Comparison of ENCODE assay signal across 25 cellular contexts in the genomic region with DNA sequence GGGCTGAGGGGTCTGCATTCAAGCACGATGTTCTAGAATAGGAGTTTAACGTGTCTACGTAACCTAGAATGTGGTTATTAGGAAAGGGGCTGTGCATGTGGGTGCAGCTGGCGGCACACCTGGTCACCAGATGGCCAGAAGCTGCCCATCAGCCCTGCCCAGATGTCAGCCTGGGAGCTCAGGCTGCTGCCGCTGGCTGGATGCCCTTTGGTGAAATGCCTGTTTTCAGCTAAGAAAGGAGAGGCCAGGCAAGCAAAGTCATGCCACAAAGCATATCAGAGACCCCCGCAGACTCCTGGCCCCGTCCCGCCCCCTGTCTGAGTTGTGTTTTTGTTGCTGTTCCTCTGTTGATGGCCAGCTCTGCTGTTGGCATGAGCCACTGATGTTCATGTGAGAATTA. TPM values are rescaled to one million over a fixed set of nuclear protein-coding genes. Genes with fewer than 3 reads are reported as not detected.
DNase-seq lines count a peak whose midpoint lies in the region; ATAC-seq, FAIRE-seq and TF ChIP-seq lines count a peak whose summit lies in the region.
"Had no signal": no experiment of that assay in that cellular context is flagged by ENCODE, and none has a peak within 500 bp of the region (broad histone marks: within the 10 kb centered on the region; RNA-seq: fewer than 3 reads in every experiment).

No MANE protein-coding gene starts in this region.

- TF ChIP-seq EP300 in K562 (IDR thresholded peaks at IDR 0.05; ENCODE audit: low read length), result no peak
- no peak for TF ChIP-seq EP300 in tibial nerve (IDR thresholded peaks at IDR 0.05)

- H3K79me1 ChIP-seq in mesenchymal stem cell (replicated peaks; ENCODE audit: low read length, poor library complexity, severe bottlenecking), result peaks cover 9% of the 10 kb centered on the region

- H3K9me1 ChIP-seq in K562 (ENCODE audit: control insufficient read depth, insufficient read depth, low read length), result no peaks in the 10 kb centered on the region

- H3K9ac ChIP-seq in BLaER1 treated with 17β-estradiol and CSF1 and Interleukin-3, amounts not matched to agents 10 nM and 100 nM, result 0 out of 22 replicates have a peak overlapping the region, but pooled peaks of 3 of the 11 experiments have one; percentile 19 to 41 (median 30)
- H3K9ac ChIP-seq in K562 (ENCODE audit: insufficient read depth in 1 of 2, low read depth in 2 of 2, low read length in 2 of 2) (no peak overlapping the region), mesenchymal stem cell (ENCODE audit: low read length) (no peak overlapping the region)

- H3K27ac ChIP-seq in BLaER1 treated with 17β-estradiol and CSF1 and Interleukin-3, amounts not matched to agents 10 nM and 100 nM, result no peak overlapping the region
- H3K27ac ChIP-seq in K562 (ENCODE audit: extremely low read depth, low read depth, low read length) (no peak overlapping the region), mesenchymal stem cell (ENCODE audit: low read length, poor library complexity, severe bottlenecking) (no peak overlapping the region), tibial nerve (no peak overlapping the region)
- H3K27ac ChIP-seq: foreskin keratinocyte, suprapubic skin had no signal

- no peak overlapping the region for H2BK15ac ChIP-seq in mesenchymal stem cell (ENCODE audit: low read depth, poor library complexity, severe bottlenecking)

- peak overlapping the region in 9 of 11 experiments; percentile 51 to 91 (median 82); a peak in 17 of 22 replicates for H3K4me2 ChIP-seq in BLaER1 treated with 17β-estradiol and CSF1 and Interleukin-3, amounts not matched to agents 10 nM and 100 nM
- H3K4me2 ChIP-seq in K562 (ENCODE audit: insufficient read depth, low read length) (no peak overlapping the region), mesenchymal stem cell (ENCODE audit: low read length, poor library complexity, severe bottlenecking) (no peak overlapping the region)
- H3K4me2 ChIP-seq: smooth muscle cell had no signal

- no peak overlapping the region for H2BK12ac ChIP-seq in mesenchymal stem cell (ENCODE audit: low read length in 2 of 2)

- TF ChIP-seq RAD21 in K562 (CRISPR knock-in tag; conservative IDR thresholded peaks at IDR 0.05 in 1 of 2, IDR thresholded peaks at IDR 0.05 in 1 of 2), result no peak

- H4K20me1 ChIP-seq in BLaER1 treated with 17β-estradiol and CSF1 and Interleukin-3, amounts not matched to agents 10 nM and 100 nM, result peaks cover 0 to 63% (median 41%) of the 10 kb centered on the region in 11 experiments; a peak in 19 of 22 replicates
- no peaks in the 10 kb centered on the region for H4K20me1 ChIP-seq in K562 (replicated peaks; ENCODE audit: control insufficient read depth, insufficient read depth, low read length)

- in situ Hi-C loops in K562 (cut with MboI), result loop anchor here (5.0 to 10.0 kb wide), 2 partner anchors 96 to 359 kb away; a partner anchor contains a TSS

- H2AFZ ChIP-seq in K562 (ENCODE audit: low read depth, low read length) (no peak overlapping the region), mesenchymal stem cell (ENCODE audit: low read depth, low read length) (no peak overlapping the region)

- H2AK5ac ChIP-seq in mesenchymal stem cell (ENCODE audit: low read length, severe bottlenecking), result no peak overlapping the region

- intact Hi-C loops in K562 (cut with micrococcal nuclease), result no loop called here

- no peak for FAIRE-seq in K562 (lab: Jason Lieb, UNC)
- FAIRE-seq: astrocyte, GM19239 had no signal

- H4K91ac ChIP-seq in mesenchymal stem cell (ENCODE audit: low read length), result peak overlapping the region; percentile 43

- H3K14ac ChIP-seq in mesenchymal stem cell (ENCODE audit: low read length in 2 of 2), result no peak overlapping the region

- no peaks in the 10 kb centered on the region for H3K27me3 ChIP-seq in BLaER1 treated with 17β-estradiol and CSF1 and Interleukin-3, amounts not matched to agents 10 nM and 100 nM
- H3K27me3 ChIP-seq in K562 (ENCODE audit: control insufficient read depth in 2 of 2, insufficient read depth in 2 of 2, low read length in 2 of 2) (no peaks in the 10 kb centered on the region), mesenchymal stem cell (ENCODE audit: control insufficient read depth in 1 of 2, insufficient read depth in 1 of 2, low read length in 2 of 2) (no peaks in the 10 kb centered on the region), tibial nerve (no peaks in the 10 kb centered on the region)
- H3K27me3 ChIP-seq: foreskin keratinocyte, suprapubic skin had no signal

- ATAC-seq in K562, result no peak
- ATAC-seq: activated naive CD4-positive, alpha-beta T cell treated with anti-CD3 and anti-CD28 coated beads, Interleukin-2, amount 50 U/mL, for 72 hours; foreskin keratinocyte; left colon; naive thymus-derived CD8-positive, alpha-beta T cell; stimulated activated effector memory CD8-positive, alpha-beta T cell treated with anti-CD3 and anti-CD28 coated beads, Interleukin-12 subunit alpha, Interleukin-12 subunit beta, amount 100 ng/mL, for 72 hours; WTC11 had no signal

- no peak overlapping the region for H4K8ac ChIP-seq in mesenchymal stem cell (ENCODE audit: low read length)

- no peak overlapping the region for H3K4me3 ChIP-seq in BLaER1 treated with 17β-estradiol and CSF1 and Interleukin-3, amounts not matched to agents 10 nM and 100 nM
- no peak overlapping the region for H3K4me3 ChIP-seq in K562
- no peak overlapping the region for H3K4me3 ChIP-seq in mesenchymal stem cell (ENCODE audit: insufficient read depth in 1 of 2, low read depth in 1 of 2, low read length in 2 of 2)
- H3K4me3 ChIP-seq in tibial nerve, result no peak overlapping the region
- H3K4me3 ChIP-seq: dorsolateral prefrontal cortex, smooth muscle cell, suprapubic skin had no signal

- BruUV-seq in K562 (replicated peaks; lab: Mats Ljungman, UMichigan), result TSS peak; percentile 28

- no peak for TF ChIP-seq POLR2A in K562 (conservative IDR thresholded peaks at IDR 0.05)
- TF ChIP-seq POLR2A in tibial nerve (IDR thresholded peaks at IDR 0.05), result no peak

- peaks cover 44 to 70% (median 52%) of the 10 kb centered on the region in 11 experiments for H3K36me3 ChIP-seq in BLaER1 treated with 17β-estradiol and CSF1 and Interleukin-3, amounts not matched to agents 10 nM and 100 nM
- H3K36me3 ChIP-seq in K562 (ENCODE audit: control insufficient read depth, insufficient read depth, low read length), result peaks cover 23% of the 10 kb centered on the region; the same call in 1 of the 3 replicates
- peaks cover 65 to 67% of the 10 kb centered on the region in 2 experiments for H3K36me3 ChIP-seq in mesenchymal stem cell (ENCODE audit: control insufficient read depth in 1 of 2, insufficient read depth in 2 of 2, low read depth in 1 of 2, low read length in 2 of 2)
- peaks cover 0 to 82% (median 10%) of the 10 kb centered on the region in 3 donors for H3K36me3 ChIP-seq in tibial nerve

- H3K23ac ChIP-seq in mesenchymal stem cell (ENCODE audit: low read length in 2 of 2), result no peak overlapping the region

- TF ChIP-seq CTCF in K562 (IDR thresholded peaks at IDR 0.05 in 2 of 3, conservative IDR thresholded peaks at IDR 0.05 in 1 of 3; ENCODE audit: insufficient read depth in 2 of 3, low read depth in 1 of 3, low read length in 3 of 3) (no peak), tibial nerve (IDR thresholded peaks at IDR 0.05) (no peak)

- CTCF ChIA-PET in K562 (lab: Yijun Ruan, JAX; ENCODE audit: low intra/inter-chr PET ratio), result no interaction called here

- no peak overlapping the region for H2BK120ac ChIP-seq in mesenchymal stem cell (ENCODE audit: low read depth, low read length)

- no peak overlapping the region for H3K4ac ChIP-seq in mesenchymal stem cell (ENCODE audit: low read depth in 1 of 2, low read length in 2 of 2)

- no peaks in the 10 kb centered on the region for H3K79me2 ChIP-seq in K562 (ENCODE audit: control insufficient read depth, insufficient read depth, low read length)

- 100% methylated on average over 7 of the region's 8 CpGs for WGBS in K562 (ENCODE audit: insufficient coverage, low coverage, missing lambda C conversion rate)
- WGBS in mesenchymal stem cell, result 94% methylated on average over 8 of the region's 8 CpGs
- WGBS in tibial nerve, 2 donors, result 87 to 92% methylated on average over 8 of the region's 8 CpGs

- H3K4me1 ChIP-seq in BLaER1 treated with 17β-estradiol and CSF1 and Interleukin-3, amounts not matched to agents 10 nM and 100 nM, result peaks cover 53 to 66% (median 61%) of the 10 kb centered on the region in 10 experiments
- H3K4me1 ChIP-seq in K562 (replicated peaks in 1 of 2; ENCODE audit: control insufficient read depth in 2 of 2, insufficient read depth in 2 of 2, low read length in 2 of 2) (peaks cover 0 to 7% of the 10 kb centered on the region in 2 experiments; a peak in 2 of 5 replicates), mesenchymal stem cell (ENCODE audit: control insufficient read depth, insufficient read depth, low read depth, low read length) (peaks cover 24% of the 10 kb centered on the region), tibial nerve (peaks cover 0 to 19% (median 0%) of the 10 kb centered on the region in 4 donors)

- no peak overlapping the region for H2BK5ac ChIP-seq in mesenchymal stem cell (ENCODE audit: low read depth, low read length, poor library complexity, severe bottlenecking)

- DNase-seq in NCI-H2171 (lab: John Stamatoyannopoulos, UW) (peak; percentile 44), K562 (ENCODE audit: extremely low read depth in 1 of 4, low spot score in 3 of 4) (no peak), mesenchymal stem cell (no peak), tibial nerve (ENCODE audit: low spot score in 2 of 2) (no peak), NCI-H2029 (lab: John Stamatoyannopoulos, UW) (no peak)
- DNase-seq in stimulated activated CD4-positive, alpha-beta T cell treated with anti-CD3 and anti-CD28 coated beads, Interleukin-4, amount 100 ng/mL, for 4 hours, result no peak
- DNase-seq: activated CD4-positive, alpha-beta T cell treated with anti-CD3 and anti-CD28 coated beads, Interleukin-2, amount 50 U/mL, for 48 hours; activated CD8-positive, alpha-beta memory T cell treated with anti-CD3 and anti-CD28 coated beads, Interleukin-2, amount 50 U/mL, for 4 hours; CD4-positive, alpha-beta memory T cell; foreskin keratinocyte; left colon; midbrain; MM.1S; naive thymus-derived CD8-positive, alpha-beta T cell; NCI-H1417; NCI-H526 treated with DMSO at 0.1 percent for 48 hours had no signal

- H3K9me3 ChIP-seq in BLaER1 treated with 17β-estradiol and CSF1 and Interleukin-3, amounts not matched to agents 10 nM and 100 nM (replicated peaks in 1 of 11), result no peaks in the 10 kb centered on the region
- H3K9me3 ChIP-seq in K562 (replicated peaks; ENCODE audit: control insufficient read depth, insufficient read depth, low read depth, low read length) (no peaks in the 10 kb centered on the region), mesenchymal stem cell (ENCODE audit: control insufficient read depth, low read length) (no peaks in the 10 kb centered on the region), tibial nerve (no peaks in the 10 kb centered on the region)
- H3K9me3 ChIP-seq: suprapubic skin had no signal

- POLR2A ChIA-PET in K562 (lab: Yijun Ruan, JAX), result interaction anchor here (0.6 to 1.0 kb wide), 2 partner anchors 95 to 111 kb away, joined by 3 read pairs; no protein-coding TSS in a partner anchor

- H3K18ac ChIP-seq in mesenchymal stem cell (ENCODE audit: low read depth in 1 of 2, low read length in 2 of 2), result no peak overlapping the region

RNA-seq across cellular contexts. Expression of a gene that starts 11.3 kb away (rescaled TPM):
- 4.8 and 9.2 TPM in 2 replicates for total RNA-seq in K562 (2011; cell fraction: chromatin; rRNA removed; ENCODE audit: low replicate concordance)
- 3.6 and 5.2 TPM in 2 replicates for total RNA-seq in K562 (2011; cell fraction: nucleolus; rRNA removed)
- total RNA-seq in K562 (2011; cell fraction: nucleoplasm; rRNA removed), result 5.9 and 6.1 TPM in 2 replicates
- 0.61 and 2.1 TPM in 2 replicates for total RNA-seq in K562 (2014; rRNA removed)
- 0.15 and 0.29 TPM in 2 replicates for total RNA-seq in K562 (2014; rRNA removed; fragmentation: Illumina TruSeq; extraction: Trizol)
- total RNA-seq in K562 (2015; rRNA removed; fragmentation: Illumina TruSeq; extraction: Trizol), result 0.53 and 0.80 TPM in 2 replicates
- total RNA-seq in K562 (2021), result 0.66 and 0.98 TPM in 2 replicates
- 0.49 and 1.2 TPM in 2 replicates for polyA plus RNA-seq in K562 (2011; rRNA removed)
- 2.1 and 2.8 TPM in 2 replicates for polyA plus RNA-seq in K562 (2011; cell fraction: cytosol; rRNA removed)
- 3.2 and 3.4 TPM in 2 replicates for polyA plus RNA-seq in K562 (2011; cell fraction: nucleus; rRNA removed)
- 0.90 and 2.1 TPM in 2 replicates for polyA plus RNA-seq in K562 (2012)
- 0.58 and 0.65 TPM in 2 replicates for polyA plus RNA-seq in K562 (2014; fragmentation: Illumina TruSeq; extraction: Trizol)
- polyA plus RNA-seq in K562 (2014; fragmentation: Nextera tagmentation; extraction: Ambion mirVana), result not detected
- 0.54 and 1.2 TPM in 2 replicates for polyA plus RNA-seq in K562 (2014; rRNA removed)
- 1.3 and 2.9 TPM in 2 replicates for polyA minus RNA-seq in K562 (2011; rRNA and poly(A)+ RNA removed)
- 2.2 TPM in 1 of 2 replicates, not detected in the other for polyA minus RNA-seq in K562 (2011; cell fraction: cytosol; rRNA and poly(A)+ RNA removed)
- 1.5 and 3.7 TPM in 2 replicates for polyA minus RNA-seq in K562 (2011; cell fraction: nucleus; rRNA and poly(A)+ RNA removed)
- 1.0 TPM for polyA plus RNA-seq in mesenchymal stem cell (2013, experiment 1 of 2)
- polyA plus RNA-seq in mesenchymal stem cell (2013, experiment 2 of 2), result 1.1 TPM
- 1 to 10 TPM; 2.6 to 4.2 (median 3.5) TPM for total RNA-seq in tibial nerve

Comparison
In these comparisons a context has a peak if more than half of its experiments do, and no peak if none do; other contexts are left out.
1. H3K4me2 ChIP-seq: peak in BLaER1 treated with 17β-estradiol and CSF1 and Interleukin-3, amounts not matched to agents 10 nM and 100 nM (9 of 11); none in K562 (single experiment) and mesenchymal stem cell (single experiment).